ENCODE assay signal across 10 cellular contexts in the genomic region with DNA sequence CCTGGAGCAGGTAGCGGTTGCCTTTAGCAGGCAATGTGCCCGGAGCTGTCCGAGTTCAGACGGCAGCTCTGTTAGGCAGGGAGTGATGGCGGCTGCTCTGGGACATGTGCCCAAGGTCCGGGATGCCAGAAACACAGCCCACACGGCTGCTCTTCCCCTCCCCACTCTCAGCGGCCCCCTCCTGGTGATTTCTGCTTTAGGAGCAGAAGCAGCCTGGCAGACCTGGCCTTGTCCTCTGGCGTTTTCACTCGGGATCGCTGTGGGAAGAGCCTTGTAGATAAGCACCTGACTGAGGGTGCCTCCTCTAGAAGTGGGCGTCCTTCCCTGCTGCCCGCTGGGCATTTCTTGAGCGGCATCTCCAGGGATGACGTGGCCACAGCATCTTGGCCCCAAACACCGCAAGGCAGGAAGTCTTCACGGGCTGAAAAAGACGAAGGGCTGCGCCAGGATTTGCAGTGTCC.
DNase-seq lines count a peak whose midpoint lies in the region; ATAC-seq and TF ChIP-seq lines count a peak whose summit lies in the region.
"Had no signal": no experiment of that assay in that cellular context is flagged by ENCODE, and none has a peak within 500 bp of the region (broad histone marks: within the 10 kb centered on the region; RNA-seq: fewer than 3 reads in every experiment).

No MANE protein-coding gene starts in this region.

- H2AFZ ChIP-seq in GM23248, result peak overlapping the region; percentile 50

- H3K4me3 ChIP-seq in GM23248 (peak overlapping the region; percentile 66), astrocyte of the cerebellum (ENCODE audit: low read depth, low read length) (peak overlapping the region; percentile 28), right atrium auricular region (peak overlapping the region; percentile 28 to 43), skeletal muscle tissue (ENCODE audit: low read length in 3 of 3) (peak overlapping the region; percentile 21 to 58 (median 49))

- H3K9ac ChIP-seq in GM23248 (peak overlapping the region; percentile 60), skeletal muscle tissue (ENCODE audit: low read depth in 1 of 3, low read length in 3 of 3) (peak overlapping the region in 2 of 3 donors; percentile 14 to 45)

- no peaks in the 10 kb centered on the region for H3K9me3 Mint-ChIP-seq in progenitor cell of endocrine pancreas (ENCODE audit: low read depth)
- H3K9me3 Mint-ChIP-seq: activated naive CD8-positive, alpha-beta T cell treated with anti-CD3 and anti-CD28 coated beads for 36 hours had no signal

- H3K36me3 ChIP-seq in GM23248 (ENCODE audit: low read depth) (no peaks in the 10 kb centered on the region), right atrium auricular region (no peaks in the 10 kb centered on the region), skeletal muscle tissue (ENCODE audit: control insufficient read depth in 3 of 3, insufficient read depth in 3 of 3, low read length in 3 of 3) (peaks cover 0 to 4% (median 0%) of the 10 kb centered on the region in 3 donors)

- H3K9me3 ChIP-seq in GM23248 (ENCODE audit: low read depth) (no peaks in the 10 kb centered on the region), right atrium auricular region (no peaks in the 10 kb centered on the region), skeletal muscle tissue (ENCODE audit: control insufficient read depth in 3 of 3, low read length in 3 of 3) (peaks cover 0 to 3% (median 0%) of the 10 kb centered on the region in 3 donors)

- TF ChIP-seq CTCF in astrocyte of the cerebellum (IDR thresholded peaks at IDR 0.05; ENCODE audit: low read depth, low read length, missing control alignments), result peak; percentile 29
- TF ChIP-seq CTCF in right atrium auricular region (IDR thresholded peaks at IDR 0.05), result peak in 1 of 2 donors; percentile 24
- TF ChIP-seq CTCF in progenitor cell of endocrine pancreas (IDR thresholded peaks at IDR 0.05; ENCODE audit: unreplicated experiment), result no peak

- H3K4me1 Mint-ChIP-seq in progenitor cell of endocrine pancreas (ENCODE audit: low read depth), result no peaks in the 10 kb centered on the region

- no peaks in the 10 kb centered on the region for H3K79me2 ChIP-seq in GM23248 (ENCODE audit: insufficient read depth)

- no peak for TF ChIP-seq POLR2A in erythroblast (IDR thresholded peaks at IDR 0.05; ENCODE audit: low read length)

- no peaks in the 10 kb centered on the region for H3K27me3 Mint-ChIP-seq in progenitor cell of endocrine pancreas
- H3K27me3 Mint-ChIP-seq: activated naive CD8-positive, alpha-beta T cell treated with anti-CD3 and anti-CD28 coated beads for 36 hours had no signal

- peaks cover 10% of the 10 kb centered on the region for H3K4me1 ChIP-seq in GM23248 (ENCODE audit: insufficient read depth)
- peaks cover 0 to 22% of the 10 kb centered on the region in 2 donors for H3K4me1 ChIP-seq in right atrium auricular region
- H3K4me1 ChIP-seq in skeletal muscle tissue (ENCODE audit: control insufficient read depth in 3 of 3, insufficient read depth in 3 of 3, low read length in 3 of 3), result peaks cover 15 to 20% (median 20%) of the 10 kb centered on the region in 3 donors

- H3K9me2 ChIP-seq in GM23248 (ENCODE audit: insufficient read depth), result no peaks in the 10 kb centered on the region

- ATAC-seq in GM21390 (IDR thresholded peaks at IDR 0.05; ENCODE audit: unreplicated experiment), result no peak

- H3K27ac ChIP-seq in GM23248 (peak overlapping the region; percentile 17), right atrium auricular region (peak overlapping the region; percentile 68 to 75), skeletal muscle tissue (ENCODE audit: low read depth, low read length) (no peak overlapping the region)

- H3K27me3 ChIP-seq in GM23248 (replicated peaks; ENCODE audit: insufficient read depth) (no peaks in the 10 kb centered on the region), right atrium auricular region (no peaks in the 10 kb centered on the region), skeletal muscle tissue (ENCODE audit: control insufficient read depth in 3 of 3, insufficient read depth in 3 of 3, low read length in 3 of 3) (no peaks in the 10 kb centered on the region)

- H3K4me3 Mint-ChIP-seq in progenitor cell of endocrine pancreas (ENCODE audit: low read depth), result no peak overlapping the region
- H3K4me3 Mint-ChIP-seq: activated naive CD8-positive, alpha-beta T cell treated with anti-CD3 and anti-CD28 coated beads for 36 hours had no signal

- H3K4me2 ChIP-seq in GM23248 (ENCODE audit: unreplicated experiment), result peak overlapping the region; percentile 55

- H3K27ac Mint-ChIP-seq in progenitor cell of endocrine pancreas, result no peak overlapping the region
- H3K27ac Mint-ChIP-seq: activated naive CD8-positive, alpha-beta T cell treated with anti-CD3 and anti-CD28 coated beads for 36 hours had no signal

- DNase-seq in GM23248, result peak; percentile 93
- DNase-seq in astrocyte of the cerebellum (ENCODE audit: low read depth), result peak; percentile 64
- peak; percentile 65 for DNase-seq in right atrium auricular region (ENCODE audit: low spot score)
- no peak for DNase-seq in progenitor cell of endocrine pancreas (ENCODE audit: low spot score, unreplicated experiment)
- DNase-seq in erythroblast (lab: John Stamatoyannopoulos, UW), result no peak
- no peak for DNase-seq in KG1 (lab: John Stamatoyannopoulos, UW)
- DNase-seq: activated naive CD8-positive, alpha-beta T cell treated with anti-CD3 and anti-CD28 coated beads for 36 hours; NCI-H526 treated with DMSO at 0.1 percent for 48 hours had no signal

- H3F3A ChIP-seq in GM23248 (ENCODE audit: insufficient read depth), result no peaks in the 10 kb centered on the region

- 1 to 3% methylated on average over 19 of the region's 19 CpGs for WGBS in GM23248 (ENCODE audit: low coverage in 1 of 2, low lambda C conversion rate in 2 of 2, missing lambda C conversion rate in 2 of 2), 2 experiments

- in situ Hi-C loops in GM23248 (cut with MboI), result no loop called here
- in situ Hi-C loops in astrocyte of the cerebellum (cut with HindIII; ENCODE audit: low sequenced_read_pairs), result no loop called here

- H4K20me1 ChIP-seq in GM23248 (ENCODE audit: insufficient read depth), result no peaks in the 10 kb centered on the region

- no peaks in the 10 kb centered on the region for H3K36me3 Mint-ChIP-seq in progenitor cell of endocrine pancreas (ENCODE audit: insufficient read depth)

Comparison
In these comparisons a context has a peak if more than half of its experiments do, and no peak if none do; other contexts are left out.
1. DNase-seq: peak in GM23248 (single experiment), astrocyte of the cerebellum (single experiment) and right atrium auricular region (single experiment); none in progenitor cell of endocrine pancreas (single experiment), erythroblast (0 of 2) and KG1 (single experiment).
2. Peak in every context shown above with its lines, with median percentiles within 50 percentile points of each other: H3K4me3 ChIP-seq.